Comparison of ENCODE assay signal across 20 cellular contexts in genomic region chr19:3511506-3512251, GRCh38. TPM values are rescaled to one million over a fixed set of nuclear protein-coding genes. Genes with fewer than 3 reads are reported as not detected.
A peak's percentile ranks its signal among the peaks of the same experiment; 100 is the strongest.
DNase-seq lines count a peak whose midpoint lies in the region; ATAC-seq, FAIRE-seq and TF ChIP-seq lines count a peak whose summit lies in the region.
"Had no signal": no experiment of that assay in that cellular context is flagged by ENCODE, and none has a peak within 500 bp of the region (broad histone marks: within the 10 kb centered on the region; RNA-seq: fewer than 3 reads in every experiment).

No MANE protein-coding gene starts in this region.

- H3K23ac ChIP-seq in H1 (ENCODE audit: insufficient read length), result no peak overlapping the region

- CTCF ChIA-PET in H1 (lab: Charles Lee; ENCODE audit: partially characterized antibody), result interaction anchor here (0.8 to 2.2 kb wide), 4 partner anchors 8 to 97 kb away, joined by 3 to 8 read pairs (median 4); no protein-coding TSS in a partner anchor

- DNase-seq in T-helper 17 cell, result no peak
- no peak for DNase-seq in H1 (ENCODE audit: low read depth in 1 of 2, low spot score in 2 of 2)
- DNase-seq in aorta, result no peak
- no peak for DNase-seq in glomerular visceral epithelial cell (ENCODE audit: extremely low spot score)
- DNase-seq in superior temporal gyrus (ENCODE audit: extremely low spot score), result no peak
- DNase-seq: AML-193, COR-L47, DMS 273 treated with DMSO at 0.1 percent for 48 hours, DND-41, Karpas-422, NCI-H1436, NCI-H1930, NCI-H226, NCI-H526, PC-9 had no signal

- H3K79me2 ChIP-seq in H1 (ENCODE audit: control insufficient read depth in 1 of 2, insufficient read depth in 2 of 2, low read length in 2 of 2), result peaks cover 0 to 76% of the 10 kb centered on the region in 2 experiments; a peak in 2 of 4 replicates

- no peak overlapping the region for H4K5ac ChIP-seq in H1 (ENCODE audit: insufficient read length, low read depth, low read length)

- H3K4me3 ChIP-seq in H1 (ENCODE audit: extremely low read depth in 1 of 4, insufficient read depth in 2 of 4, low read depth in 3 of 4, low read length in 4 of 4), result no peak overlapping the region
- H3K4me3 ChIP-seq in aorta (ENCODE audit: low read length in 2 of 2), result no peak overlapping the region
- H3K4me3 ChIP-seq: HAP-1, PC-9, SJSA1 had no signal

- no peaks in the 10 kb centered on the region for H3K9me3 ChIP-seq in T-helper 17 cell (ENCODE audit: control insufficient read depth, low read length, poor library complexity, severe bottlenecking)
- no peaks in the 10 kb centered on the region for H3K9me3 ChIP-seq in H1 (ENCODE audit: insufficient read depth in 2 of 2, low read depth in 1 of 2, low read length in 1 of 2)
- no peaks in the 10 kb centered on the region for H3K9me3 ChIP-seq in aorta (ENCODE audit: control insufficient read depth, low read length)
- H3K9me3 ChIP-seq: HAP-1, SJSA1 had no signal

- H3K14ac ChIP-seq in H1 (ENCODE audit: insufficient read length), result no peak overlapping the region

- H3K23me2 ChIP-seq in H1 (ENCODE audit: low read depth, low read length), result peaks cover 11% of the 10 kb centered on the region

- H3K27ac ChIP-seq in H1 (ENCODE audit: low read depth, low read length) (no peak overlapping the region), aorta (ENCODE audit: low read depth in 1 of 2, low read length in 2 of 2) (no peak overlapping the region)
- H3K27ac ChIP-seq: PC-9, SJSA1 had no signal

- POLR2A ChIA-PET in H1 (lab: Charles Lee; ENCODE audit: partially characterized antibody), result interaction anchor here (1.1 to 1.6 kb wide), 3 partner anchors 9 to 27 kb away, joined by 3 to 7 read pairs (median 5); partner anchors contain the start of gene TEKTIP1

- H3K4me2 ChIP-seq in H1 (ENCODE audit: insufficient read depth in 1 of 2, low read depth in 2 of 2, low read length in 2 of 2), result no peak overlapping the region
- H3K4me2 ChIP-seq: PC-9 had no signal

- no peak overlapping the region for H2BK20ac ChIP-seq in H1 (ENCODE audit: low read length)

- H3K27me3 Mint-ChIP-seq in T-helper 17 cell, result no peaks in the 10 kb centered on the region

- no peak overlapping the region for H4K8ac ChIP-seq in H1 (ENCODE audit: extremely low read depth, insufficient read depth, low read length)

- no peak for TF ChIP-seq POLR2A in H1 (IDR thresholded peaks at IDR 0.05; ENCODE audit: control extremely low read depth in 1 of 2, low read depth in 2 of 2, low read length in 2 of 2)

- peaks cover 0 to 10% (median 7%) of the 10 kb centered on the region in 4 experiments; a peak in 5 of 7 replicates for H3K4me1 ChIP-seq in H1 (replicated peaks in 1 of 4; ENCODE audit: control insufficient read depth in 3 of 4, insufficient read depth in 4 of 4, low read length in 3 of 4)
- H3K4me1 ChIP-seq in aorta (ENCODE audit: control insufficient read depth in 1 of 2, insufficient read depth in 2 of 2, low read length in 2 of 2), result no peaks in the 10 kb centered on the region
- H3K4me1 ChIP-seq: HAP-1 had no signal

- no peak overlapping the region for H2AK5ac ChIP-seq in H1 (ENCODE audit: low read depth, low read length)

- no peak for FAIRE-seq in H1 (lab: Jason Lieb, UNC)

- no peaks in the 10 kb centered on the region; a peak in 2 of 8 replicates for H3K36me3 ChIP-seq in H1 (ENCODE audit: control insufficient read depth in 2 of 4, insufficient read depth in 4 of 4, low read length in 3 of 4)
- peaks cover 0 to 2% of the 10 kb centered on the region in 2 donors for H3K36me3 ChIP-seq in aorta (ENCODE audit: control insufficient read depth in 1 of 2, insufficient read depth in 2 of 2, low read length in 1 of 2)

- H2AFZ ChIP-seq in H1 (ENCODE audit: low read length), result no peak overlapping the region
- H2AFZ ChIP-seq: PC-9 had no signal

- no peak overlapping the region for H3K9ac ChIP-seq in H1 (replicated peaks in 1 of 4; ENCODE audit: extremely low read depth in 1 of 4, low read depth in 3 of 4, low read length in 3 of 4)

- no peak overlapping the region for H3K18ac ChIP-seq in H1 (ENCODE audit: extremely low read depth, low read length)

- H3K27ac Mint-ChIP-seq in T-helper 17 cell, result peak overlapping the region; percentile 11

- intact Hi-C loops in aorta (cut with DNase I), result no loop called here

- H3K27me3 ChIP-seq in H1 (replicated peaks in 1 of 4; ENCODE audit: control insufficient read depth in 3 of 4, extremely low read depth in 1 of 4, insufficient read depth in 3 of 4, low read length in 3 of 4), result no peaks in the 10 kb centered on the region
- no peaks in the 10 kb centered on the region for H3K27me3 ChIP-seq in aorta (ENCODE audit: control insufficient read depth in 1 of 2, insufficient read depth in 2 of 2, low read length in 1 of 2)
- H3K27me3 ChIP-seq: SJSA1 had no signal

- H4K91ac ChIP-seq in H1 (replicated peaks; ENCODE audit: insufficient read length, low read length), result no peak overlapping the region

- H3K79me1 ChIP-seq in H1 (ENCODE audit: low read depth, low read length), result peaks cover 41% of the 10 kb centered on the region

- no peak overlapping the region for H3K4ac ChIP-seq in H1 (replicated peaks; ENCODE audit: insufficient read length, low read depth, low read length)

- H2BK5ac ChIP-seq in H1 (ENCODE audit: low read depth, low read length), result no peak overlapping the region

- H2BK15ac ChIP-seq in H1 (ENCODE audit: low read length), result 0 out of 2 replicates have a peak overlapping the region, but pooled peaks have one; percentile 46

- H3K36me3 Mint-ChIP-seq in T-helper 17 cell (ENCODE audit: low read depth), result peaks cover 2% of the 10 kb centered on the region

- no peak overlapping the region for H3K56ac ChIP-seq in H1 (replicated peaks; ENCODE audit: insufficient read length, low read depth, low read length)

- WGBS in H1 (ENCODE audit: extremely low coverage in 1 of 2, insufficient coverage in 1 of 2, insufficient read length in 1 of 2, insufficient replicate concordance in 2 of 2, low coverage in 1 of 2, low lambda C conversion rate in 2 of 2, missing lambda C conversion rate in 1 of 2), 2 experiments, result 93% methylated on average over 22 of the region's 26 CpGs; no CpG with 5 or more reads in 1 of the 2 experiments
- WGBS in aorta, 2 donors, result 76% methylated on average over 26 of the region's 26 CpGs

- TF ChIP-seq CTCF in H1 (IDR thresholded peaks at IDR 0.05; ENCODE audit: control extremely low read depth in 1 of 3, insufficient read depth in 1 of 3, low read depth in 1 of 3, low read length in 3 of 3), result no peak

- H3K4me1 Mint-ChIP-seq in T-helper 17 cell, result peaks cover 49% of the 10 kb centered on the region

- no peak overlapping the region for H2BK120ac ChIP-seq in H1 (replicated peaks; ENCODE audit: low read depth, low read length)

- no peak for TF ChIP-seq RAD21 in H1 (IDR thresholded peaks at IDR 0.05 in 1 of 2, conservative IDR thresholded peaks at IDR 0.05 in 1 of 2; ENCODE audit: low read depth in 2 of 2, low read length in 2 of 2)

- no peak for TF ChIP-seq EP300 in H1 (IDR thresholded peaks at IDR 0.05; ENCODE audit: borderline replicate concordance in 1 of 2, low read depth in 2 of 2, low read length in 2 of 2)

- H4K20me1 ChIP-seq in H1 (replicated peaks in 1 of 2; ENCODE audit: control insufficient read depth in 1 of 2, insufficient read depth in 2 of 2, low read length in 2 of 2), result peaks cover 19 to 39% of the 10 kb centered on the region in 2 experiments

- no peak overlapping the region; the same call in 1 of the 2 replicates for H2BK12ac ChIP-seq in H1 (ENCODE audit: low read depth, low read length)

- H3K4me3 Mint-ChIP-seq in T-helper 17 cell, result peak overlapping the region; percentile 53

- ATAC-seq in T-helper 17 cell, result no peak
- ATAC-seq in aorta (ENCODE audit: low FRiP score), result no peak

RNA-seq across cellular contexts. Expression of gene FZR1, which starts 5.6 kb away (rescaled TPM):
- total RNA-seq in T-helper 17 cell (10 to 100 TPM; 95.0 to 96.6 TPM), aorta (10 to 100 TPM; 33.7 to 42.0 TPM)
- 35.5 and 36.9 TPM in 2 replicates for total RNA-seq in H1 (2021; fragmentation: NEBNext Ultra II Directional; extraction: Animal tissue kit (Norgen Biotek cat#: 25700))
- polyA plus RNA-seq in H1 (2011; rRNA removed) (21.6 and 35.0 TPM in 2 replicates), aorta (10 to 100 TPM in 1 of 2 donors, 1 to 10 TPM in 1; 8.0 to 25.2 TPM)
- 24.1 TPM for polyA plus RNA-seq in H1 (2011; cell fraction: cytosol; rRNA removed)
- 109 TPM for polyA plus RNA-seq in H1 (2011; cell fraction: nucleus; rRNA removed)
- polyA plus RNA-seq in H1 (2012, experiment 1 of 2), result 26.5 to 36.4 TPM (median 30.8 TPM) in 4 replicates
- 19.9 TPM for polyA plus RNA-seq in H1 (2012, experiment 2 of 2)
- polyA plus RNA-seq in H1 (2013, experiment 1 of 2), result 21.4 TPM
- 20.2 TPM for polyA plus RNA-seq in H1 (2013, experiment 2 of 2)
- 20.4 and 21.5 TPM in 2 replicates for polyA minus RNA-seq in H1 (2011; rRNA and poly(A)+ RNA removed)
- polyA minus RNA-seq in H1 (2011; cell fraction: cytosol; rRNA and poly(A)+ RNA removed), result 32.5 TPM
- 35.9 TPM for polyA minus RNA-seq in H1 (2011; cell fraction: nucleus; rRNA and poly(A)+ RNA removed)

RNA-seq across cellular contexts. Expression of gene DOHH, which starts 11.2 kb away (rescaled TPM):
- total RNA-seq in T-helper 17 cell, result 1 to 10 TPM; 4.1 to 5.2 TPM
- total RNA-seq in H1 (2021; fragmentation: NEBNext Ultra II Directional; extraction: Animal tissue kit (Norgen Biotek cat#: 25700)), result 17.7 and 19.1 TPM in 2 replicates
- polyA plus RNA-seq in H1 (2011; rRNA removed), result 7.3 and 12.7 TPM in 2 replicates
- polyA plus RNA-seq in H1 (2011; cell fraction: cytosol; rRNA removed), result 15.9 TPM
- 11.2 TPM for polyA plus RNA-seq in H1 (2011; cell fraction: nucleus; rRNA removed)
- 10.4 to 19.5 TPM (median 17.7 TPM) in 4 replicates for polyA plus RNA-seq in H1 (2012, experiment 1 of 2)
- polyA plus RNA-seq in H1 (2012, experiment 2 of 2), result 10.3 TPM
- 5.3 TPM for polyA plus RNA-seq in H1 (2013, experiment 1 of 2)
- 5.6 TPM for polyA plus RNA-seq in H1 (2013, experiment 2 of 2)
- 2.0 and 2.4 TPM in 2 replicates for polyA minus RNA-seq in H1 (2011; rRNA and poly(A)+ RNA removed)
- 8.9 TPM for polyA minus RNA-seq in H1 (2011; cell fraction: cytosol; rRNA and poly(A)+ RNA removed)
- 8.9 TPM for polyA minus RNA-seq in H1 (2011; cell fraction: nucleus; rRNA and poly(A)+ RNA removed)
- 1 to 10 TPM; 6.1 to 7.9 TPM for total RNA-seq in aorta
- 10 to 100 TPM in 1 of 2 donors, 1 to 10 TPM in 1; 6.9 to 11.5 TPM for polyA plus RNA-seq in aorta

RNA-seq across cellular contexts. Expression of gene TEKTIP1, which starts 27.3 kb away (rescaled TPM):
- 1 to 10 TPM; 5.0 to 8.4 TPM for total RNA-seq in T-helper 17 cell
- 1.0 and 1.1 TPM in 2 replicates for total RNA-seq in H1 (2021; fragmentation: NEBNext Ultra II Directional; extraction: Animal tissue kit (Norgen Biotek cat#: 25700))
- 0.49 TPM in 1 of 2 replicates, not detected in the other for polyA plus RNA-seq in H1 (2011; rRNA removed)
- polyA plus RNA-seq in H1 (2011; cell fraction: cytosol; rRNA removed), result 0.34 TPM
- polyA plus RNA-seq in H1 (2011; cell fraction: nucleus; rRNA removed), result 6.0 TPM
- 0.94 to 2.2 TPM (median 1.6 TPM) in 3 of 4 replicates, not detected in the other for polyA plus RNA-seq in H1 (2012, experiment 1 of 2)
- 1.3 TPM for polyA plus RNA-seq in H1 (2012, experiment 2 of 2)
- polyA plus RNA-seq in H1 (2013, experiment 1 of 2), result 0.45 TPM
- 0.17 TPM for polyA plus RNA-seq in H1 (2013, experiment 2 of 2)
- polyA minus RNA-seq in H1 (2011; rRNA and poly(A)+ RNA removed), result 0.32 TPM in 1 of 2 replicates, not detected in the other
- not detected for polyA minus RNA-seq in H1 (2011; cell fraction: cytosol; rRNA and poly(A)+ RNA removed)
- polyA minus RNA-seq in H1 (2011; cell fraction: nucleus; rRNA and poly(A)+ RNA removed), result not detected
- total RNA-seq in aorta, result 1 to 10 TPM; 1.8 to 2.4 TPM
- polyA plus RNA-seq in aorta, result under 1 TPM in 1 of 2 donors, not detected in 1; 0.46 TPM
- total RNA-seq: G401, HT-29 had no signal

RNA-seq across cellular contexts. Expression of gene SMIM44, which starts 28.4 kb away (rescaled TPM):
- not detected for total RNA-seq in T-helper 17 cell
- total RNA-seq in H1 (2021; fragmentation: NEBNext Ultra II Directional; extraction: Animal tissue kit (Norgen Biotek cat#: 25700)), result not detected in 2 replicates
- polyA plus RNA-seq in H1 (2011; rRNA removed), result not detected in 2 replicates
- polyA plus RNA-seq in H1 (2011; cell fraction: cytosol; rRNA removed), result not detected
- not detected for polyA plus RNA-seq in H1 (2011; cell fraction: nucleus; rRNA removed)
- polyA plus RNA-seq in H1 (2012, experiment 1 of 2), result not detected in 4 replicates
- not detected for polyA plus RNA-seq in H1 (2012, experiment 2 of 2)
- polyA plus RNA-seq in H1 (2013, experiment 1 of 2), result not detected
- polyA plus RNA-seq in H1 (2013, experiment 2 of 2), result not detected
- not detected in 2 replicates for polyA minus RNA-seq in H1 (2011; rRNA and poly(A)+ RNA removed)
- polyA minus RNA-seq in H1 (2011; cell fraction: cytosol; rRNA and poly(A)+ RNA removed), result not detected
- not detected for polyA minus RNA-seq in H1 (2011; cell fraction: nucleus; rRNA and poly(A)+ RNA removed)
- not detected for total RNA-seq in aorta
- not detected for polyA plus RNA-seq in aorta
- total RNA-seq: G401, MCF 10A, PC-9, SJSA1 had no signal

RNA-seq across cellular contexts. Expression of gene SMIM24, which starts 31.4 kb away (rescaled TPM):
- total RNA-seq in T-helper 17 cell (not detected), aorta (not detected)
- total RNA-seq in H1 (2021; fragmentation: NEBNext Ultra II Directional; extraction: Animal tissue kit (Norgen Biotek cat#: 25700)), result 3.3 and 3.8 TPM in 2 replicates
- polyA plus RNA-seq in H1 (2011; rRNA removed) (4.5 and 7.4 TPM in 2 replicates), aorta (10 to 100 TPM in 1 of 2 donors, under 1 TPM in 1; 0.67 to 62.6 TPM)
- polyA plus RNA-seq in H1 (2011; cell fraction: cytosol; rRNA removed), result 8.6 TPM
- polyA plus RNA-seq in H1 (2011; cell fraction: nucleus; rRNA removed), result 5.1 TPM
- 5.1 to 7.6 TPM (median 7.3 TPM) in 4 replicates for polyA plus RNA-seq in H1 (2012, experiment 1 of 2)
- polyA plus RNA-seq in H1 (2012, experiment 2 of 2), result 9.2 TPM
- polyA plus RNA-seq in H1 (2013, experiment 1 of 2), result 9.3 TPM
- 8.5 TPM for polyA plus RNA-seq in H1 (2013, experiment 2 of 2)
- polyA minus RNA-seq in H1 (2011; rRNA and poly(A)+ RNA removed), result 1.1 and 3.4 TPM in 2 replicates
- polyA minus RNA-seq in H1 (2011; cell fraction: cytosol; rRNA and poly(A)+ RNA removed), result not detected
- polyA minus RNA-seq in H1 (2011; cell fraction: nucleus; rRNA and poly(A)+ RNA removed), result 2.8 TPM
- total RNA-seq: MCF 10A, PC-9, SJSA1 had no signal
